Comparison of ENCODE assay signal across 27 cellular contexts in genomic region chr3:45872569-45872968, GRCh38. TPM values are rescaled to one million over a fixed set of nuclear protein-coding genes. Genes with fewer than 3 reads are reported as not detected.
"Had no signal": no experiment of that assay in that cellular context is flagged by ENCODE, and none has a peak within 500 bp of the region (broad histone marks: within the 10 kb centered on the region; RNA-seq: fewer than 3 reads in every experiment).

No MANE protein-coding gene starts in this region.

- DNase-seq: activated B cell treated with CpG ODN at 0.5 μM for 24 hours; activated CD4-positive, alpha-beta T cell treated with anti-CD3 and anti-CD28 coated beads for 1 hour; activated CD4-positive, alpha-beta T cell treated with anti-CD3 and anti-CD28 coated beads, Interleukin-2, amount 10 ng/mL, durations not matched to agents 24 days and 14 days; activated CD4-positive, alpha-beta T cell treated with anti-CD3 and anti-CD28 coated beads, Interleukin-2, amount 50 U/mL, for 48 hours; activated gamma-delta T cell; activated naive CD4-positive, alpha-beta T cell treated with anti-CD3 and anti-CD28 coated beads for 36 hours; activated T-cell treated with anti-CD3 and anti-CD28 coated beads, Interleukin-2, amount 50 U/mL, for 4 hours; amygdala; Karpas-422; NCI-H1092; NCI-H1417; NCI-H1694; NCI-H2029 treated with DMSO at 0.1 percent for 48 hours; NCI-H345; NCI-H510A; NCI-H526 treated with DMSO at 0.1 percent for 48 hours; NCI-H82; PC-3; SHP77 treated with DMSO at 0.1 percent for 48 hours; T-helper 17 cell; T-helper 9 cell had no signal

- H3K4me1 Mint-ChIP-seq: brain had no signal

- H3K4me3 Mint-ChIP-seq: activated B cell treated with CpG ODN at 0.5 μM for 24 hours; activated CD4-positive, alpha-beta T cell treated with anti-CD3 and anti-CD28 coated beads, Interleukin-2, amount 10 ng/mL, durations not matched to agents 24 days and 14 days; activated naive CD4-positive, alpha-beta T cell treated with anti-CD3 and anti-CD28 coated beads for 36 hours; activated naive CD8-positive, alpha-beta T cell; activated T-cell treated with anti-CD3 and anti-CD28 coated beads, Interleukin-2, amount 50 U/mL, for 4 hours; activated T-helper 17 cell treated with anti-CD3 and anti-CD28 coated beads, Interleukin-2, amount 50 U/mL, for 72 hours; brain; central memory CD8-positive, alpha-beta T cell; T-helper 17 cell had no signal

- H3K27me3 Mint-ChIP-seq: activated B cell treated with CpG ODN at 0.5 μM for 24 hours had no signal

- H3K27ac Mint-ChIP-seq: activated B cell treated with CpG ODN at 0.5 μM for 24 hours; activated CD4-positive, alpha-beta T cell treated with anti-CD3 and anti-CD28 coated beads, Interleukin-2, amount 10 ng/mL, durations not matched to agents 24 days and 14 days; activated naive CD4-positive, alpha-beta T cell treated with anti-CD3 and anti-CD28 coated beads for 36 hours; activated naive CD8-positive, alpha-beta T cell; activated T-helper 17 cell treated with anti-CD3 and anti-CD28 coated beads, Interleukin-2, amount 50 U/mL, for 72 hours; brain; T-helper 17 cell had no signal

- H3K36me3 Mint-ChIP-seq: brain had no signal

- ATAC-seq: activated T-cell treated with anti-CD3 and anti-CD28 coated beads, Interleukin-2, amount 50 U/mL, for 4 hours; activated T-helper 17 cell treated with anti-CD3 and anti-CD28 coated beads, Interleukin-2, amount 50 U/mL, for 72 hours; PC-3; T-helper 17 cell had no signal

- H3K9me3 Mint-ChIP-seq: activated B cell treated with CpG ODN at 0.5 μM for 24 hours had no signal

RNA-seq across cellular contexts. Expression of gene CCR9, which starts 13.8 kb away (rescaled TPM):
- total RNA-seq: activated CD4-positive, alpha-beta T cell treated with anti-CD3 and anti-CD28 coated beads, Interleukin-2, amount 10 ng/mL, durations not matched to agents 24 days and 14 days; activated naive CD4-positive, alpha-beta T cell treated with anti-CD3 and anti-CD28 coated beads for 36 hours; activated T-cell treated with anti-CD3 and anti-CD28 coated beads, Interleukin-2, amount 50 U/mL, for 4 hours; astrocyte; PC-3; SK-MEL-5 had no signal
